8 cellular contexts compared by ENCODE assay signal in the genomic region with DNA sequence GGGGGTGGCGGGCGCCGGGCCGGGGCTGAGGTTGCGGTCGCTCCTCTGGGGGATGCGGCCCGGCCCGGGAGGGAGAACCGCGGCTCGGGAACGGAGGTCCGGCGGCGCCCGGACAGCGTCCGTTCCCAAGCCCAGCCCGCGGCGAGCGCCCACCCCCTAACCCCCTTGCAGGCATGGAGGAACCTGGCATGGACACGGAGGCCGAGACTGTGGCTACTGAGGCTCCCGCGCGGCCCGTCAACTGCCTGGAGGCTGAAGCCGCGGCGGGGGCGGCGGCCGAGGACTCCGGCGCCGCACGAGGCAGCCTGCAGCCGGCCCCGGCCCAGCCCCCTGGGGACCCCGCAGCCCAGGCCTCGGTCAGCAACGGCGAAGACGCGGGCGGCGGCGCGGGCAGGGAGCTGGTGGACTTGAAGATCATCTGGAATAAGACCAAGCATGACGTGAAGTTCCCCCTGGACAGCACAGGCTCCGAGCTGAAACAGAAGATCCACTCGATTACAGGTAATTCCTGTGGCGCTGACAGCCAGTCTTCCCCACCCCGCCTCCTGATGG. TPM values are rescaled to one million over a fixed set of nuclear protein-coding genes. Genes with fewer than 3 reads are reported as not detected.
DNase-seq lines count a peak whose midpoint lies in the region; ATAC-seq and TF ChIP-seq lines count a peak whose summit lies in the region.

No MANE protein-coding gene starts in this region.

- DNase-seq in NCI-H2029 (lab: John Stamatoyannopoulos, UW) = peak; percentile 41
- DNase-seq in NCI-H2029 treated with DMSO at 0.1 percent for 48 hours (lab: John Stamatoyannopoulos, UW) = no peak
- DNase-seq in activated T-cell treated with anti-CD3 and anti-CD28 coated beads for 4 hours = peak; percentile 9
- DNase-seq in fibroblast of villous mesenchyme (ENCODE audit: low read depth) = peak; percentile 32
- no peak for DNase-seq in omental fat pad (ENCODE audit: low spot score)
- DNase-seq in AML-193 (lab: John Stamatoyannopoulos, UW) = no peak

- TF ChIP-seq CTCF in fibroblast of villous mesenchyme (IDR thresholded peaks at IDR 0.05; ENCODE audit: insufficient read depth, low read depth, low read length) (no peak), omental fat pad (IDR thresholded peaks at IDR 0.05) (no peak)

- peak overlapping the region; percentile 75 for H3K4me3 ChIP-seq in fibroblast of villous mesenchyme (ENCODE audit: low read depth, low read length)

- ATAC-seq in HG03565 (IDR thresholded peaks at IDR 0.05; ENCODE audit: unreplicated experiment) (peak; percentile 16), omental fat pad (ENCODE audit: low FRiP score) (peak; percentile 21), HG03469 (IDR thresholded peaks at IDR 0.05; ENCODE audit: unreplicated experiment) (no peak)

RNA-seq across cellular contexts. Expression of gene UBFD1, which starts 0.3 kb away (rescaled TPM):
- 90.8 and 137 TPM in 2 replicates for total RNA-seq in fibroblast of villous mesenchyme
- total RNA-seq in omental fat pad = 10 to 100 TPM; 55.8 to 89.1 (median 66.5) TPM

RNA-seq across cellular contexts. Expression of gene EARS2, which starts 0.7 kb away (rescaled TPM):
- total RNA-seq in fibroblast of villous mesenchyme = 36.3 and 38.7 TPM in 2 replicates
- total RNA-seq in omental fat pad = 10 to 100 TPM; 18.1 to 24.3 (median 21.4) TPM

RNA-seq across cellular contexts. Expression of gene NDUFAB1, which starts 38.3 kb away (rescaled TPM):
- total RNA-seq in fibroblast of villous mesenchyme = 78.9 and 98.4 TPM in 2 replicates
- total RNA-seq in omental fat pad = 10 to 100 TPM; 48.5 to 92.6 (median 73.4) TPM

RNA-seq across cellular contexts. Expression of gene GGA2, which starts 47.6 kb away (rescaled TPM):
- 21.6 and 24.2 TPM in 2 replicates for total RNA-seq in fibroblast of villous mesenchyme
- total RNA-seq in omental fat pad = 10 to 100 TPM; 35.5 to 59.3 (median 40.8) TPM

Comparison
In these comparisons a context has a peak if more than half of its experiments do, and no peak if none do; other contexts are left out.
1. DNase-seq: peak in NCI-H2029 (single experiment), activated T-cell treated with anti-CD3 and anti-CD28 coated beads for 4 hours (single experiment) and fibroblast of villous mesenchyme (single experiment); none in NCI-H2029 treated with DMSO at 0.1 percent for 48 hours (single experiment), omental fat pad (single experiment) and AML-193 (0 of 2).